7 cellular contexts compared by ENCODE assay signal in genomic region chr18:79797518-79798345, GRCh38. TPM values are rescaled to one million over a fixed set of nuclear protein-coding genes. Genes with fewer than 3 reads are reported as not detected.
DNase-seq lines count a peak whose midpoint lies in the region; ATAC-seq and TF ChIP-seq lines count a peak whose summit lies in the region.

TSS of gene KCNG2 (plus strand) at chr18:79797938. CDS start at chr18:79863668, 65,730 bp downstream.

- H3K4me1 ChIP-seq in colonic mucosa (peaks cover 5% of the 10 kb centered on the region), mucosa of descending colon (ENCODE audit: low read depth) (peaks cover 16% of the 10 kb centered on the region)

- no peak within 1 kb of the TSS for H3K27ac ChIP-seq in colonic mucosa

- intact Hi-C loops in colonic mucosa (cut with DNase I): no loop called here
- intact Hi-C loops in mucosa of descending colon (cut with DNase I, micrococcal nuclease): no loop called here

- peaks cover 34% of the 10 kb centered on the region for H3K27me3 ChIP-seq in colonic mucosa

- H3K9me3 ChIP-seq in colonic mucosa: no peaks in the 10 kb centered on the region
- no peaks in the 10 kb centered on the region for H3K9me3 ChIP-seq in mucosa of descending colon

- peak; percentile 5 for DNase-seq in GM12865 (ENCODE audit: low read depth)
- DNase-seq in NCI-H1105 (lab: John Stamatoyannopoulos, UW): peak; percentile 18
- no peak for DNase-seq in colonic mucosa
- DNase-seq in mucosa of descending colon: peak in 2 of 3 donors; percentile 14 to 49
- DNase-seq in mucosa of gallbladder (ENCODE audit: low spot score): no peak
- DNase-seq in SKM-1 (lab: John Stamatoyannopoulos, UW; ENCODE audit: unreplicated experiment): no peak

- H3K36me3 ChIP-seq in colonic mucosa (no peaks in the 10 kb centered on the region), mucosa of descending colon (ENCODE audit: low read depth) (no peaks in the 10 kb centered on the region)

- no peak within 1 kb of the TSS for H3K4me3 ChIP-seq in GM12865 (ENCODE audit: low read depth, low read length)
- peak within 1 kb of the TSS; percentile 20 for H3K4me3 ChIP-seq in colonic mucosa
- H3K4me3 ChIP-seq in mucosa of descending colon: no peak within 1 kb of the TSS

- ATAC-seq in mucosa of descending colon (peak; percentile 52), HG03457 (IDR thresholded peaks at IDR 0.05; ENCODE audit: unreplicated experiment) (no peak)

- no peak within 1 kb of the TSS for H3K9ac ChIP-seq in colonic mucosa (ENCODE audit: low read depth in 2 of 2, low read length in 2 of 2)

- no peak for TF ChIP-seq CTCF in GM12865 (IDR thresholded peaks at IDR 0.05; ENCODE audit: insufficient read depth, low read depth, low read length, missing control alignments)
- no peak for TF ChIP-seq CTCF in colonic mucosa (IDR thresholded peaks at IDR 0.05)
- TF ChIP-seq CTCF in mucosa of descending colon (IDR thresholded peaks at IDR 0.05): no peak

RNA-seq across cellular contexts. Expression of gene KCNG2, which starts in this region (rescaled TPM):
- total RNA-seq in colonic mucosa (under 1 TPM in 1 of 2 donors, not detected in 1; 0.32 TPM), mucosa of descending colon (under 1 TPM in 1 of 3 donors, not detected in 2; 0.19 TPM), mucosa of gallbladder (not detected)

Comparison
In these comparisons a context has a peak if more than half of its experiments do, and no peak if none do; other contexts are left out.
1. Peak in DNase-seq and ATAC-seq in mucosa of descending colon; RNA of the gene not detected or under 1 TPM.
2. DNase-seq: peak in GM12865 (single experiment) and NCI-H1105 (single experiment); none in colonic mucosa (single experiment), mucosa of gallbladder (single experiment) and SKM-1 (single experiment).